Comparison of ENCODE assay signal across 20 cellular contexts in the genomic region with DNA sequence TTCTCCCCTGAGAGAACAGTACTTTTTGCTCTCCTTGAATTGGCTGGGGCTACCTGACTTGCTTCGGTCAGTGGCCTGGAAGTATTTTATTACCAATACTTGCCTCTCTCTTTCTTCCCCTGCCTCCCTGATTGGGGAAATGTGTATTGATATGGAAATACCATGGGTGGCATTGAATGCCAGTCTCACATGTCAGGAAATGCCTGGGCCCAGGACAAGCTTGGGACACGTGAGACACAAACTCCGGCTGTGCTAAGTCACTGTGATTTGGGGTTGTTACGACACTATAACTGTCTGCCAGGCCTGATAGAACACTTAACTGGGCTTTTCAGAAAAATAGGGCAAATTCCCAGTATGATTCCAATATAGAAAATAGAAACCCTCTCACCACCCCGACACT.
"Had no signal": no experiment of that assay in that cellular context is flagged by ENCODE, and none has a peak within 500 bp of the region (broad histone marks: within the 10 kb centered on the region; RNA-seq: fewer than 3 reads in every experiment).

No MANE protein-coding gene starts in this region.

- DNase-seq: colonic mucosa; dermis blood vessel endothelial cell; effector memory CD4-positive, alpha-beta T cell; esophagus squamous epithelium; foreskin melanocyte; hypothalamus; immature natural killer cell; kidney glomerular epithelial cell; natural killer cell; pancreas; retina; stimulated activated CD4-positive, alpha-beta T cell treated with anti-CD3 and anti-CD28 coated beads, Interleukin-2, amount 100 ng/mL, for 24 hours; stimulated activated CD4-positive, alpha-beta T cell treated with anti-CD3 and anti-CD28 coated beads, Interleukin-4, amount 100 ng/mL, for 4 hours; stimulated activated naive B cell treated with anti-CD40 and anti-IgM and Interleukin-4, amounts not matched to agents 10 μg/mL and 1 μg/mL and 100 μg/mL, for 72 hours had no signal

- H3K9me3 ChIP-seq: colonic mucosa, esophagus squamous epithelium, neutrophil, pancreas, thoracic aorta, tibial nerve, vagina had no signal

- H3K4me1 ChIP-seq: vagina had no signal

- H3K36me3 ChIP-seq: colonic mucosa, esophagus squamous epithelium, neutrophil, pancreas, thoracic aorta, tibial nerve, vagina had no signal

- H3K4me3 ChIP-seq: colonic mucosa, esophagus squamous epithelium, pancreas, smooth muscle cell, thoracic aorta, tibial nerve, vagina had no signal

- H3K27ac ChIP-seq: neutrophil, pancreas, thoracic aorta, tibial nerve, vagina had no signal

- H3K27me3 ChIP-seq: colonic mucosa, esophagus squamous epithelium, pancreas, tibial nerve, vagina had no signal

- ATAC-seq: natural killer cell; sciatic nerve; stimulated activated naive B cell treated with anti-CD40 and anti-IgM and Interleukin-4, amounts not matched to agents 10 μg/mL and 1 μg/mL and 100 μg/mL, for 72 hours had no signal
